In the genomic region with DNA sequence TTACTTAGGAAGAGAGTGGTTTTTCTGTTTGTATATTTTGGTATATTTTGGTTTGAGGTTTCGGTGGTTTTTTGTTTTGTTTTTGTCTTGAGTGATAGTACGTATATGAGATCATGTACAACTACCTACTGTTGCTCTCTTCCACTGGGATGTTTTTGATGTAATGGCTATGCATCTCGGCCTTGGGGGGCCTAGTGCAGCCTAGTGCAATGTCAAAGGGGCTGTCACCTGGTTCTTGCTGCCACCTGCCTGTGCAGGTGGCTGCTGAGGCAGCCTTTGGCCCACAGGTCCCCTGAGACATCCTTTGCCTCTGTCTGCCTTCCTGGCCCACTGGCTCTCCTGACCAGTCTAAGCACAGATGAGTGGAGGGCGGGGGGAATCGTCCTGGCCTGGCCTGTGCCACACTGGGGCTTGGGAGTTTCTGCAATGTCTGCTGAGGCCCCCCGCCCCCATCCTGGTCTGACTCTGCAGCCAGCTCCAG, we compare ENCODE assay signal across 9 cellular contexts.
DNase-seq lines count a peak whose midpoint lies in the region; ATAC-seq and TF ChIP-seq lines count a peak whose summit lies in the region.
"Had no signal": no experiment of that assay in that cellular context is flagged by ENCODE, and none has a peak within 500 bp of the region (broad histone marks: within the 10 kb centered on the region; RNA-seq: fewer than 3 reads in every experiment).

No MANE protein-coding gene starts in this region.

- in situ Hi-C loops in GM23248 (cut with MboI) = no loop called here

- POLR2A ChIA-PET in OCI-LY7 (lab: Charles Lee) = interaction anchor here (0.6 to 0.7 kb wide), 2 partner anchors 318 to 485 kb away, joined by 4 read pairs; no protein-coding TSS in a partner anchor

- H3K27ac ChIP-seq in GM23248 (no peak overlapping the region), OCI-LY7 (ENCODE audit: low read depth, low read length, poor library complexity, severe bottlenecking) (peak overlapping the region; percentile 75)

- 0 out of 2 replicates have a peak, but pooled peaks have one; percentile 52 for TF ChIP-seq CTCF in OCI-LY7 (conservative IDR thresholded peaks at IDR 0.05; ENCODE audit: low read length)

- no peaks in the 10 kb centered on the region for H3K27me3 ChIP-seq in GM23248 (replicated peaks; ENCODE audit: insufficient read depth)

- BruUV-seq in OCI-LY7 (replicated peaks; lab: Mats Ljungman, UMichigan) = no TSS peak

- H2AFZ ChIP-seq in GM23248 (peak overlapping the region; percentile 59; the same call in 1 of the 2 replicates), OCI-LY7 (ENCODE audit: low read length) (0 out of 2 replicates have a peak overlapping the region, but pooled peaks have one; percentile 10)

- no peaks in the 10 kb centered on the region for H3K79me2 ChIP-seq in GM23248 (ENCODE audit: insufficient read depth)
- H3K79me2 ChIP-seq in OCI-LY7 (ENCODE audit: insufficient read depth, low read depth, low read length) = no peaks in the 10 kb centered on the region

- no peaks in the 10 kb centered on the region for H3K36me3 Mint-ChIP-seq in naive B cell

- H3K9me2 ChIP-seq in GM23248 (ENCODE audit: insufficient read depth) (no peaks in the 10 kb centered on the region), OCI-LY7 (ENCODE audit: insufficient read depth, low read length) (no peaks in the 10 kb centered on the region)

- peaks cover 9% of the 10 kb centered on the region for H3F3A ChIP-seq in GM23248 (ENCODE audit: insufficient read depth)

- H3K9me3 Mint-ChIP-seq in naive B cell = no peaks in the 10 kb centered on the region

- CTCF ChIA-PET in OCI-LY7 (lab: Charles Lee; ENCODE audit: unreplicated experiment) = no interaction called here

- ATAC-seq in naive B cell (ENCODE audit: low read depth in 2 of 2) (peak; percentile 62 to 69), GM18868 (IDR thresholded peaks at IDR 0.05; ENCODE audit: unreplicated experiment) (no peak)

- H3K36me3 ChIP-seq in GM23248 (ENCODE audit: low read depth) (no peaks in the 10 kb centered on the region), OCI-LY7 (ENCODE audit: insufficient read depth, low read length) (no peaks in the 10 kb centered on the region)

- H3K4me2 ChIP-seq in GM23248 (ENCODE audit: unreplicated experiment) (peak overlapping the region; percentile 27), OCI-LY7 (ENCODE audit: low read length) (peak overlapping the region; percentile 71)

- H3K27ac Mint-ChIP-seq in naive B cell = peak overlapping the region in 5 of 6 donors; percentile 76 to 99 (median 98)

- intact Hi-C loops in OCI-LY7 (cut with micrococcal nuclease; ENCODE audit: unreplicated experiment) = loop anchor here (1.0 to 5.0 kb wide), 6 partner anchors 65 to 583 kb away; a partner anchor contains a TSS

- H3K4me3 ChIP-seq in GM23248 = no peak overlapping the region
- H3K4me3 ChIP-seq in OCI-LY7 (ENCODE audit: low read depth, low read length, poor library complexity, severe bottlenecking) = peak overlapping the region; percentile 33

- H3K4me3 Mint-ChIP-seq in naive B cell = peak overlapping the region; percentile 48 to 83 (median 78)

- 78 to 84% methylated on average over 6 of the region's 6 CpGs for WGBS in GM23248 (ENCODE audit: low coverage in 1 of 2, low lambda C conversion rate in 2 of 2, missing lambda C conversion rate in 2 of 2), 2 experiments

- peaks cover 22% of the 10 kb centered on the region for H3K4me1 ChIP-seq in GM23248 (ENCODE audit: insufficient read depth)
- H3K4me1 ChIP-seq in OCI-LY7 (ENCODE audit: insufficient read depth, low read length, poor library complexity, severe bottlenecking) = peaks cover 93% of the 10 kb centered on the region

- H3K9me3 ChIP-seq in GM23248 (ENCODE audit: low read depth) (no peaks in the 10 kb centered on the region), OCI-LY7 (ENCODE audit: low read length) (no peaks in the 10 kb centered on the region)

- DNase-seq in NCI-H187 treated with DMSO at 0.1 percent for 48 hours (lab: John Stamatoyannopoulos, UW) = peak; percentile 11
- no peak for DNase-seq in NCI-H187 (lab: John Stamatoyannopoulos, UW)
- DNase-seq in GM23248 = no peak
- peak; percentile 98 for DNase-seq in OCI-LY7 (ENCODE audit: low spot score)
- peak; percentile 85 for DNase-seq in naive B cell
- DNase-seq in SKM-1 (lab: John Stamatoyannopoulos, UW; ENCODE audit: unreplicated experiment) = no peak
- no peak for DNase-seq in NCI-H524 treated with DMSO at 0.1 percent for 48 hours (lab: John Stamatoyannopoulos, UW)
- DNase-seq: ACHN had no signal

- H3K4me1 Mint-ChIP-seq in naive B cell = peaks cover 25 to 37% (median 31%) of the 10 kb centered on the region in 3 donors

- H3K27me3 Mint-ChIP-seq in naive B cell = no peaks in the 10 kb centered on the region

- H3K9ac ChIP-seq in GM23248 = 0 out of 2 replicates have a peak overlapping the region, but pooled peaks have one; percentile 5

- H4K20me1 ChIP-seq in GM23248 (ENCODE audit: insufficient read depth) (no peaks in the 10 kb centered on the region), OCI-LY7 (ENCODE audit: insufficient read depth, low read length) (no peaks in the 10 kb centered on the region)

Comparison
In these comparisons a context has a peak if more than half of its experiments do, and no peak if none do; other contexts are left out.
1. DNase-seq: peak in NCI-H187 treated with DMSO at 0.1 percent for 48 hours (single experiment), OCI-LY7 (single experiment) and naive B cell (single experiment); none in NCI-H187 (0 of 2), GM23248 (single experiment), SKM-1 (single experiment) and NCI-H524 treated with DMSO at 0.1 percent for 48 hours (single experiment).